ENCODE assay signal across 15 cellular contexts in the genomic region with DNA sequence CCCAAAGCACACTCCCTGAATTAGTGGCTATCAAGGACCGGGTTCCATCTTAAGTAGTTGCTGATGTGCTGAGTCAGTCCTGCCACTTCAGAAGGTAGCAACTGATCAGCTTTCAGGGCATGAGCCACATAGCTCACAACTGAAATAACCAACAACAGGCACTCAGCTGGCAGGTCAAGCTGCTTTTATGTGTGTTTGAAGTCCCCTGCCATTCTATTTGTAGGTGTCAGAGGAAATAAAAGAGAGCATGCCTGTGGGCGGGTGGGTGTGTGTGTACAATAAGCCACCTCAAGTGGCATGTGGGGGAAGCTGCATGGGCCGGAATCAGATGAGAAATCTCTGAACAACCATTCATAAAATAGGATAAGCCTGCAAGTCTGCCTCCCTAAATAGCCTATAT.
"Had no signal": no experiment of that assay in that cellular context is flagged by ENCODE, and none has a peak within 500 bp of the region (broad histone marks: within the 10 kb centered on the region; RNA-seq: fewer than 3 reads in every experiment).

No MANE protein-coding gene starts in this region.

- H3K4me1 ChIP-seq: ascending aorta, gastroesophageal sphincter, heart right ventricle, lower lobe of right lung, pancreas, sigmoid colon, stomach had no signal

- H3K27ac Mint-ChIP-seq: activated naive CD4-positive, alpha-beta T cell treated with anti-CD3 and anti-CD28 coated beads for 36 hours; activated naive CD8-positive, alpha-beta T cell treated with anti-CD3 and anti-CD28 coated beads, Interleukin-2, amount 50 U/mL, for 24 hours; activated T-helper 2 cell treated with anti-CD3 and anti-CD28 coated beads, Interferon-gamma antibody, Interleukin-2, Interleukin-4, amounts not matched to agents 10 μg/mL and 5 μg/mL and 100 μg/mL, durations not matched to agents 14 hours and 24 hours and 36 hours; mesothelial cell of epicardium had no signal

- DNase-seq: activated CD4-positive, alpha-beta T cell treated with anti-CD3 and anti-CD28 coated beads, Interleukin-2, amount 50 U/mL, for 48 hours; activated naive CD4-positive, alpha-beta T cell treated with anti-CD3 and anti-CD28 coated beads for 36 hours; activated naive CD8-positive, alpha-beta T cell treated with anti-CD3 and anti-CD28 coated beads, Interleukin-2, amount 50 U/mL, for 24 hours; heart right ventricle; lower lobe of right lung; pancreas; sigmoid colon; stimulated activated CD4-positive, alpha-beta T cell treated with anti-CD3 and anti-CD28 coated beads, Interleukin-1b, Interleukin-23, amount 100 ng/mL, for 48 hours; stomach; WERI-Rb-1 had no signal

- FAIRE-seq: pancreas had no signal

- ATAC-seq: activated naive CD8-positive, alpha-beta T cell treated with anti-CD3 and anti-CD28 coated beads, Interleukin-2, amount 50 U/mL, for 24 hours; gastroesophageal sphincter; heart right ventricle; pancreas had no signal

- H3K9me3 ChIP-seq: ascending aorta, gastroesophageal sphincter, heart right ventricle, lower lobe of right lung, pancreas, sigmoid colon, stomach, thoracic aorta had no signal

- H3K4me1 Mint-ChIP-seq: activated naive CD8-positive, alpha-beta T cell treated with anti-CD3 and anti-CD28 coated beads, Interleukin-2, amount 50 U/mL, for 24 hours had no signal

- H3K27ac ChIP-seq: ascending aorta, gastroesophageal sphincter, heart right ventricle, lower lobe of right lung, pancreas, sigmoid colon, stomach, thoracic aorta, WERI-Rb-1 had no signal

- H3K9me3 Mint-ChIP-seq: activated naive CD4-positive, alpha-beta T cell treated with anti-CD3 and anti-CD28 coated beads for 36 hours; activated naive CD8-positive, alpha-beta T cell treated with anti-CD3 and anti-CD28 coated beads, Interleukin-2, amount 50 U/mL, for 24 hours; activated T-helper 2 cell treated with anti-CD3 and anti-CD28 coated beads, Interferon-gamma antibody, Interleukin-2, Interleukin-4, amounts not matched to agents 10 μg/mL and 5 μg/mL and 100 μg/mL, durations not matched to agents 14 hours and 24 hours and 36 hours; mesothelial cell of epicardium had no signal

- H3K36me3 ChIP-seq: ascending aorta, gastroesophageal sphincter, heart right ventricle, lower lobe of right lung, pancreas, sigmoid colon, stomach, thoracic aorta, WERI-Rb-1 had no signal

- H3K4me3 Mint-ChIP-seq: activated naive CD4-positive, alpha-beta T cell treated with anti-CD3 and anti-CD28 coated beads for 36 hours; activated naive CD8-positive, alpha-beta T cell treated with anti-CD3 and anti-CD28 coated beads, Interleukin-2, amount 50 U/mL, for 24 hours; mesothelial cell of epicardium had no signal

- H3K27me3 ChIP-seq: ascending aorta, pancreas had no signal

- H3K4me3 ChIP-seq: ascending aorta, gastroesophageal sphincter, heart right ventricle, lower lobe of right lung, pancreas, sigmoid colon, stomach, thoracic aorta had no signal

- H3K36me3 Mint-ChIP-seq: mesothelial cell of epicardium had no signal
